Comparison of ENCODE assay signal across 28 cellular contexts in the genomic region with DNA sequence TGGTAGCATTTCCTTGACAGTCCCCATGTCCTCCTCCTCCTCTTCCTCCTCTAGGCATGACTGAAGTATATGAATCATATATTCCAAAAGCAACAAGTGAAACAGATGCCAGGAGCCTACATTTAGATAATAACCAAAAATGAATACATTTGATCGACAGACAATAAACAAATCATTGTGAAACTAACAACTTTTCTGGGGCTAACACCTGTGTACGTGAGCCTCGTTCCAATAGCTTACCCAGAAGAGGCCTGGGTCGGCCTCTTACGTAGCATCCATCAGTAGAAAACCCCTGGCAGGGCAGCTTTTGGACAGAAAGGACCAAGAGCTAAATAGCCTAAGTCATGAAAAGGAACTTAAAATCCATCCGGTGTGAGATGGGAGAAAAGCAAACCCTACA. TPM values are rescaled to one million over a fixed set of nuclear protein-coding genes. Genes with fewer than 3 reads are reported as not detected.
"Had no signal": no experiment of that assay in that cellular context is flagged by ENCODE, and none has a peak within 500 bp of the region (broad histone marks: within the 10 kb centered on the region; RNA-seq: fewer than 3 reads in every experiment).

No MANE protein-coding gene starts in this region.

- H3K4me3 Mint-ChIP-seq: mesothelial cell of epicardium, natural killer cell, nephron progenitor cell, neural progenitor cell had no signal

- H3K9me3 Mint-ChIP-seq: mesothelial cell of epicardium, naive B cell, natural killer cell, nephron progenitor cell, neural progenitor cell had no signal

- H3K9me3 ChIP-seq: left ventricle myocardium inferior, ovary, right atrium auricular region, right lobe of liver, stomach, testis, thyroid gland, transverse colon, upper lobe of left lung, vagina had no signal

- H3K36me3 ChIP-seq: left ventricle myocardium inferior, neural progenitor cell, ovary, right atrium auricular region, right lobe of liver, stomach, thyroid gland, transverse colon, upper lobe of left lung, vagina had no signal

- DNase-seq: hypothalamus; islet precursor cell; left ventricle myocardium inferior; mesendoderm; naive B cell; natural killer cell; nephron progenitor cell; ovary; right lobe of liver; stimulated activated CD4-positive, alpha-beta T cell treated with anti-CD3 and anti-CD28 coated beads, Interleukin-1b, Interleukin-23, amount 100 ng/mL, for 48 hours; stimulated activated CD4-positive, alpha-beta T cell treated with anti-CD3 and anti-CD28 coated beads, Interleukin-2, amount 100 ng/mL, for 48 hours; stimulated activated CD4-positive, alpha-beta T cell treated with anti-CD3 and anti-CD28 coated beads, Interleukin-4, amount 100 ng/mL, for 4 hours; stimulated activated CD8-positive, alpha-beta memory T cell treated with anti-CD3 and anti-CD28 coated beads, Interleukin-4, amount 100 ng/mL, for 48 hours; stimulated activated naive CD4-positive, alpha-beta T cell; stomach; testis; thyroid gland; transverse colon; upper lobe of left lung had no signal

- H3K36me3 Mint-ChIP-seq: mesothelial cell of epicardium, naive B cell, natural killer cell, neural progenitor cell had no signal

- H3K4me2 ChIP-seq: neural progenitor cell, smooth muscle cell had no signal

- H3K27ac ChIP-seq: left ventricle myocardium inferior, neural progenitor cell, ovary, right atrium auricular region, right lobe of liver, stomach, testis, thyroid gland, transverse colon, upper lobe of left lung, vagina had no signal

- H3K4me1 ChIP-seq: left ventricle myocardium inferior, right atrium auricular region, right lobe of liver, testis, upper lobe of left lung, vagina had no signal

- H3K4me1 Mint-ChIP-seq: mesothelial cell of epicardium, natural killer cell had no signal

- H3K27me3 Mint-ChIP-seq: naive B cell had no signal

- H3K27me3 ChIP-seq: neural progenitor cell, ovary, right atrium auricular region, right lobe of liver, testis, thyroid gland, transverse colon, upper lobe of left lung, vagina had no signal

- H3K27ac Mint-ChIP-seq: mesothelial cell of epicardium, natural killer cell, nephron progenitor cell, neural progenitor cell, progenitor cell of endocrine pancreas had no signal

- H3K9ac ChIP-seq: neural progenitor cell had no signal

- ATAC-seq: natural killer cell, right lobe of liver had no signal

- H3K4me3 ChIP-seq: left ventricle myocardium inferior, lung, neural progenitor cell, ovary, right atrium auricular region, right lobe of liver, smooth muscle cell, stomach, testis, thyroid gland, transverse colon, upper lobe of left lung, vagina had no signal

RNA-seq across cellular contexts. Expression of a gene that starts 15.3 kb away (rescaled TPM):
- total RNA-seq: left ventricle myocardium inferior, lower leg skin, mononuclear cell, natural killer cell, thyroid gland had no signal
